ENCODE assay signal across 8 cellular contexts in the genomic region with DNA sequence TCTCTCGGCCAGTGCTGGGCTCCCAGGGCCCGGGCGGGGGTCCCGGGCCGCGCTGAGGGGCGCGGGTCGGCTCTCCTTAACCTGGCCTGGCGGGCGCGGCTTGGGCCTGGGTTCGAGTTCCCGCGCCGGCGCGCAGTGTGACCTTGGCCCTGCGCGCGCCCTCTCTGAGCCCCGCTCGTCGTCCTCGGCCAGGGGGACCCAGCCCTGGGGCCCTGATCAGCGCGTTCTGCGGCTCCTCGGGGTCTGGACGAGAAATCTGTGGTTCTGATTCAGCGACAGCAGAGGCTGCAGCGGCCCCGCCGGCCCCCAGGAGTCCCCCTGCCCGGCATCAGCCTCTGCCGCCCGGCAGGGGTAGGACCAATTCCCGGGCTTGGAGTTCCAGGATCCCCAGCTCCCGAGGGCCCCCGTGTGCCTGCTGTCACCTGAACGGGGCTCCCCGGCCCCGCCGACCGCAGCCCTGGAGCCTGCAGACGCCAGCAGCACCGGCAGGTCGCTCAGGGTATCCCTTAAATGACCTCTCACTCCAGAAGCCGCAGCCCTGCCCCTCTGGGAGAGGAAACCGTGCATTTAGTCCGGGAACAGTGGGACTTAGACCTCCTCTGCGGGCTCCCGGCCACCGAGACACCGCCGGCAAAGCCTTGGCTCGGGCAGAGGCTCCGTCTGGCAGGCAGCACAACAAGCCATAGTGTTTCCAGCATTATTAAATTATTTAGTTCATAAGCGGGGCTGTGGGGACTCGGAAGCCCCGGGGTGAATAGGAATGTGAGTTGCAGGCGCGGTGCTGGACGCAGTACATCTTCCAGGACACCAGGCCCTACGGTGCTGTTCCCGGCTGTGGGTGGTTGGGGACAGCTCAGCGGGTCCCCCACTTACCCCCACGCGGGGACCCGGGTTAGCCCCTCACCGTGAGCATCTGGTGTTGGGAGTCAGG. TPM values are rescaled to one million over a fixed set of nuclear protein-coding genes. Genes with fewer than 3 reads are reported as not detected.
DNase-seq lines count a peak whose midpoint lies in the region; ATAC-seq and TF ChIP-seq lines count a peak whose summit lies in the region.

No MANE protein-coding gene starts in this region.

- DNase-seq in DMS 273 (lab: John Stamatoyannopoulos, UW; ENCODE audit: unreplicated experiment) (peak; percentile 86), DMS 273 treated with DMSO at 0.1 percent for 48 hours (lab: John Stamatoyannopoulos, UW) (no peak), RWPE2 (ENCODE audit: low spot score) (no peak), brain microvascular endothelial cell (peak; percentile 9), sciatic nerve (ENCODE audit: low spot score) (no peak), GDM1 (lab: John Stamatoyannopoulos, UW) (no peak)

- no peaks in the 10 kb centered on the region for H3K27me3 ChIP-seq in RWPE2 (ENCODE audit: insufficient read depth, poor library complexity, severe bottlenecking)
- no peaks in the 10 kb centered on the region for H3K27me3 ChIP-seq in brain microvascular endothelial cell (replicated peaks)

- H3K4me1 ChIP-seq in RWPE2 (ENCODE audit: insufficient read depth, poor library complexity, severe bottlenecking): peaks cover 22% of the 10 kb centered on the region

- peak; percentile 6 for ATAC-seq in HG02885 (IDR thresholded peaks at IDR 0.05; ENCODE audit: poor library complexity, unreplicated experiment)
- peak; percentile 41 for ATAC-seq in RWPE2 (ENCODE audit: low read depth)
- ATAC-seq in sciatic nerve: peak; percentile 6

- H3K27ac ChIP-seq in RWPE2 (ENCODE audit: poor library complexity, severe bottlenecking): no peak overlapping the region
- H3K27ac ChIP-seq in brain microvascular endothelial cell: peak overlapping the region; percentile 28

- H3K9me3 ChIP-seq in RWPE2 (ENCODE audit: severe bottlenecking): no peaks in the 10 kb centered on the region

- intact Hi-C loops in sciatic nerve (cut with DNase I): no loop called here

- H3K4me3 ChIP-seq in RWPE2 (ENCODE audit: severe bottlenecking): peak overlapping the region; percentile 92
- peak overlapping the region; percentile 71 for H3K4me3 ChIP-seq in brain microvascular endothelial cell (ENCODE audit: low read depth, low read length)
- H3K4me3 ChIP-seq in iPS-11a (ENCODE audit: low read depth, low read length): peak overlapping the region; percentile 66

- H3K36me3 ChIP-seq in RWPE2 (ENCODE audit: low read depth): no peaks in the 10 kb centered on the region
- H3K36me3 ChIP-seq in brain microvascular endothelial cell (replicated peaks): no peaks in the 10 kb centered on the region

- in situ Hi-C loops in brain microvascular endothelial cell (cut with HindIII; ENCODE audit: low pct_ligation_motif_present, low sequenced_read_pairs): no loop called here

- no peak for TF ChIP-seq CTCF in RWPE2 (IDR thresholded peaks at IDR 0.05; ENCODE audit: poor library complexity, severe bottlenecking)
- peak; percentile 49 for TF ChIP-seq CTCF in brain microvascular endothelial cell (IDR thresholded peaks at IDR 0.05; ENCODE audit: low read depth, low read length, missing control alignments)

RNA-seq across cellular contexts. Expression of gene CHST12, which starts 0.6 kb away (rescaled TPM):
- total RNA-seq in sciatic nerve: 30.7 TPM

RNA-seq across cellular contexts. Expression of gene EIF3B, which starts 49.4 kb away (rescaled TPM):
- 93.6 TPM for total RNA-seq in sciatic nerve

Comparison
In these comparisons a context has a peak if more than half of its experiments do, and no peak if none do; other contexts are left out.
1. DNase-seq: peak in DMS 273 (single experiment) and brain microvascular endothelial cell (single experiment); none in DMS 273 treated with DMSO at 0.1 percent for 48 hours (single experiment), RWPE2 (single experiment), sciatic nerve (single experiment) and GDM1 (single experiment).
2. Peak in every context shown above with its lines, with median percentiles within 50 percentile points of each other: ATAC-seq and H3K4me3 ChIP-seq.